9 cellular contexts compared by ENCODE assay signal in genomic region chr12:109910969-109911348, GRCh38. TPM values are rescaled to one million over a fixed set of nuclear protein-coding genes. Genes with fewer than 3 reads are reported as not detected.
DNase-seq lines count a peak whose midpoint lies in the region; ATAC-seq and TF ChIP-seq lines count a peak whose summit lies in the region.
"Had no signal": no experiment of that assay in that cellular context is flagged by ENCODE, and none has a peak within 500 bp of the region (broad histone marks: within the 10 kb centered on the region; RNA-seq: fewer than 3 reads in every experiment).

No MANE protein-coding gene starts in this region.

- H3K9me3 Mint-ChIP-seq in activated CD4-positive, alpha-beta T cell treated with anti-CD3 and anti-CD28 coated beads, Interleukin-2, amount 10 ng/mL, durations not matched to agents 24 days and 14 days, result no peaks in the 10 kb centered on the region
- H3K9me3 Mint-ChIP-seq in CD8-positive, alpha-beta memory T cell, result no peaks in the 10 kb centered on the region

- no peak overlapping the region for H3K27ac ChIP-seq in colonic mucosa
- no peak overlapping the region for H3K27ac ChIP-seq in CD8-positive, alpha-beta memory T cell (ENCODE audit: low read depth, low read length)
- H3K27ac ChIP-seq: epithelial cell of prostate had no signal

- intact Hi-C loops in activated CD4-positive, alpha-beta T cell treated with anti-CD3 and anti-CD28 coated beads, Interleukin-2, amount 10 ng/mL, durations not matched to agents 24 days and 14 days (cut with micrococcal nuclease), result no loop called here
- intact Hi-C loops in colonic mucosa (cut with DNase I), result no loop called here

- no peaks in the 10 kb centered on the region for H3K27me3 Mint-ChIP-seq in activated CD4-positive, alpha-beta T cell treated with anti-CD3 and anti-CD28 coated beads, Interleukin-2, amount 10 ng/mL, durations not matched to agents 24 days and 14 days
- no peaks in the 10 kb centered on the region for H3K27me3 Mint-ChIP-seq in CD8-positive, alpha-beta memory T cell

- H3K36me3 Mint-ChIP-seq in activated CD4-positive, alpha-beta T cell treated with anti-CD3 and anti-CD28 coated beads, Interleukin-2, amount 10 ng/mL, durations not matched to agents 24 days and 14 days (ENCODE audit: low read depth), result peaks cover 71% of the 10 kb centered on the region
- peaks cover 16 to 95% (median 18%) of the 10 kb centered on the region in 3 donors for H3K36me3 Mint-ChIP-seq in CD8-positive, alpha-beta memory T cell

- no peaks in the 10 kb centered on the region for H3K9me3 ChIP-seq in colonic mucosa
- H3K9me3 ChIP-seq in CD8-positive, alpha-beta memory T cell (ENCODE audit: low read length), result no peaks in the 10 kb centered on the region

- H3K4me3 Mint-ChIP-seq in activated CD4-positive, alpha-beta T cell treated with anti-CD3 and anti-CD28 coated beads, Interleukin-2, amount 10 ng/mL, durations not matched to agents 24 days and 14 days, result no peak overlapping the region
- H3K4me3 Mint-ChIP-seq in CD8-positive, alpha-beta memory T cell, result no peak overlapping the region

- no peaks in the 10 kb centered on the region for H3K4me1 ChIP-seq in colonic mucosa
- H3K4me1 ChIP-seq in CD8-positive, alpha-beta memory T cell (ENCODE audit: insufficient read depth, low read length), result no peaks in the 10 kb centered on the region

- no peak overlapping the region for H3K27ac Mint-ChIP-seq in activated CD4-positive, alpha-beta T cell treated with anti-CD3 and anti-CD28 coated beads, Interleukin-2, amount 10 ng/mL, durations not matched to agents 24 days and 14 days
- H3K27ac Mint-ChIP-seq in CD8-positive, alpha-beta memory T cell, result no peak overlapping the region

- ATAC-seq in HG02759 (IDR thresholded peaks at IDR 0.05; ENCODE audit: unreplicated experiment), result no peak

- no peak overlapping the region for H3K4me3 ChIP-seq in colonic mucosa
- H3K4me3 ChIP-seq in CD8-positive, alpha-beta memory T cell (ENCODE audit: low read length), result no peak overlapping the region

- TF ChIP-seq CTCF in colonic mucosa (IDR thresholded peaks at IDR 0.05), result peak; percentile 3

- H3K27me3 ChIP-seq in colonic mucosa, result no peaks in the 10 kb centered on the region
- no peaks in the 10 kb centered on the region for H3K27me3 ChIP-seq in CD8-positive, alpha-beta memory T cell (ENCODE audit: insufficient read depth, low read length, poor library complexity, severe bottlenecking)

- CTCF ChIA-PET in CD8-positive, alpha-beta memory T cell (lab: Charles Lee), result no interaction called here

- H3K9ac ChIP-seq in colonic mucosa (ENCODE audit: low read depth in 2 of 2, low read length in 2 of 2), result no peak overlapping the region

- POLR2A ChIA-PET in CD8-positive, alpha-beta memory T cell (lab: Charles Lee), result no interaction called here

- H3K4me1 Mint-ChIP-seq in activated CD4-positive, alpha-beta T cell treated with anti-CD3 and anti-CD28 coated beads, Interleukin-2, amount 10 ng/mL, durations not matched to agents 24 days and 14 days, result no peaks in the 10 kb centered on the region
- peaks cover 0 to 5% (median 0%) of the 10 kb centered on the region in 3 donors for H3K4me1 Mint-ChIP-seq in CD8-positive, alpha-beta memory T cell

- peaks cover 16% of the 10 kb centered on the region for H3K36me3 ChIP-seq in colonic mucosa
- H3K36me3 ChIP-seq in CD8-positive, alpha-beta memory T cell (ENCODE audit: insufficient read depth, low read length), result peaks cover 64% of the 10 kb centered on the region

- peak; percentile 65 for DNase-seq in activated CD4-positive, alpha-beta T cell treated with anti-CD3 and anti-CD28 coated beads, Interleukin-2, amount 10 ng/mL, durations not matched to agents 24 days and 14 days
- DNase-seq in activated CD4-positive, alpha-beta T cell treated with anti-CD3 and anti-CD28 coated beads for 4 hours, result no peak
- DNase-seq in MV-4-11 (lab: John Stamatoyannopoulos, UW), result peak; percentile 14
- no peak for DNase-seq in colonic mucosa
- DNase-seq in stimulated activated CD4-positive, alpha-beta T cell treated with anti-CD3 and anti-CD28 coated beads, Interleukin-4, amount 100 ng/mL, for 1 hour, result peak; percentile 22
- DNase-seq in NCI-H1694 treated with DMSO at 0.1 percent for 48 hours (lab: John Stamatoyannopoulos, UW), result no peak
- DNase-seq in CD8-positive, alpha-beta memory T cell, result no peak

RNA-seq across cellular contexts. Expression of gene TCHP, which starts 10.9 kb away (rescaled TPM):
- total RNA-seq in activated CD4-positive, alpha-beta T cell treated with anti-CD3 and anti-CD28 coated beads, Interleukin-2, amount 10 ng/mL, durations not matched to agents 24 days and 14 days, result 30.9 and 34.0 TPM in 2 replicates
- 10 to 100 TPM; 11.4 to 27.0 TPM for total RNA-seq in colonic mucosa
- total RNA-seq in CD8-positive, alpha-beta memory T cell, result 10 to 100 TPM; 27.7 to 28.3 TPM
- 18.6 TPM for polyA plus RNA-seq in CD8-positive, alpha-beta memory T cell

RNA-seq across cellular contexts. Expression of gene GLTP, which starts 30.6 kb away (rescaled TPM):
- total RNA-seq in activated CD4-positive, alpha-beta T cell treated with anti-CD3 and anti-CD28 coated beads, Interleukin-2, amount 10 ng/mL, durations not matched to agents 24 days and 14 days, result 27.9 and 28.2 TPM in 2 replicates
- 10 to 100 TPM; 72.0 to 76.3 TPM for total RNA-seq in colonic mucosa
- 10 to 100 TPM; 39.3 to 42.7 TPM for total RNA-seq in CD8-positive, alpha-beta memory T cell
- polyA plus RNA-seq in CD8-positive, alpha-beta memory T cell, result 67.4 TPM

Comparison
In these comparisons a context has a peak if more than half of its experiments do, and no peak if none do; other contexts are left out.
1. DNase-seq: peak in activated CD4-positive, alpha-beta T cell treated with anti-CD3 and anti-CD28 coated beads, Interleukin-2, amount 10 ng/mL, durations not matched to agents 24 days and 14 days (single experiment), MV-4-11 (single experiment) and stimulated activated CD4-positive, alpha-beta T cell treated with anti-CD3 and anti-CD28 coated beads, Interleukin-4, amount 100 ng/mL, for 1 hour (single experiment); none in activated CD4-positive, alpha-beta T cell treated with anti-CD3 and anti-CD28 coated beads for 4 hours (0 of 2), colonic mucosa (single experiment), NCI-H1694 treated with DMSO at 0.1 percent for 48 hours (single experiment) and CD8-positive, alpha-beta memory T cell (0 of 5).